Comparison of ENCODE assay signal across 16 cellular contexts in the genomic region with DNA sequence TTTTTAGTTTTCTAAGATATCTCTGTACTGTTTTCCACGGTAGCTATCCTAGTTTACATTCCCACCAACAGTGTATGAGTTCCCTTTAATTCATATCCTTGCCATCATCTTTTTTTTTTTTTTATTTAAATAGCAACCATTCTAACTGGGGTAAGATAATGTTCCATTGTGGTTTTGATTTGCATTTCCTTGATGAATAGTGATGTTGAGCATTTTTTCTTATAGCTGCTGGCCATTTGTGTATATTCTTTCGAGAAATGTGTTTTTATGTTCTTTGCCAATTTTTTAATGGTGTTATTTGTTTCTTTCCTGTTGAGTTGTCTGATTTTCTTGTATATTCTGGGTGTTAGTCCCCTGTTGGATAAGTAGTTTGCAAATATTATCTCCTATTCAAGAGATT.
DNase-seq lines count a peak whose midpoint lies in the region; ATAC-seq lines count a peak whose summit lies in the region.
"Had no signal": no experiment of that assay in that cellular context is flagged by ENCODE, and none has a peak within 500 bp of the region (broad histone marks: within the 10 kb centered on the region; RNA-seq: fewer than 3 reads in every experiment).

No MANE protein-coding gene starts in this region.

- 81% methylated on average over 1 of the region's 2 CpGs for WGBS in mesenchymal stem cell

- H3K23ac ChIP-seq in mesenchymal stem cell (ENCODE audit: low read length in 2 of 2) = no peak overlapping the region

- no peaks in the 10 kb centered on the region for H3K27me3 ChIP-seq in mesenchymal stem cell (ENCODE audit: control insufficient read depth in 1 of 2, insufficient read depth in 1 of 2, low read length in 2 of 2)

- H3K79me1 ChIP-seq in mesenchymal stem cell (replicated peaks; ENCODE audit: low read length, poor library complexity, severe bottlenecking) = no peaks in the 10 kb centered on the region

- H3K9ac ChIP-seq in mesenchymal stem cell (ENCODE audit: low read length) = no peak overlapping the region
- H3K9ac ChIP-seq: GM23248 had no signal

- H3K4me1 Mint-ChIP-seq in activated T-cell treated with anti-CD3 and anti-CD28 coated beads, Interleukin-2, amount 50 U/mL, for 72 hours (ENCODE audit: low read depth) = no peaks in the 10 kb centered on the region

- no peak for ATAC-seq in activated T-cell treated with anti-CD3 and anti-CD28 coated beads, Interleukin-2, amount 50 U/mL, for 72 hours (replicated peaks in 1 of 2)
- ATAC-seq: A549 had no signal

- H3K27ac Mint-ChIP-seq in activated T-cell treated with anti-CD3 and anti-CD28 coated beads, Interleukin-2, amount 50 U/mL, for 72 hours = no peak overlapping the region
- H3K27ac Mint-ChIP-seq: CD4-positive, alpha-beta T cell had no signal

- H3K4me3 Mint-ChIP-seq in activated T-cell treated with anti-CD3 and anti-CD28 coated beads, Interleukin-2, amount 50 U/mL, for 72 hours = no peak overlapping the region
- H3K4me3 Mint-ChIP-seq: CD4-positive, alpha-beta T cell had no signal

- H3K4ac ChIP-seq in mesenchymal stem cell (ENCODE audit: low read depth in 1 of 2, low read length in 2 of 2) = no peak overlapping the region

- H4K8ac ChIP-seq in mesenchymal stem cell (ENCODE audit: low read length) = no peak overlapping the region

- H2BK5ac ChIP-seq in mesenchymal stem cell (ENCODE audit: low read depth, low read length, poor library complexity, severe bottlenecking) = no peak overlapping the region

- H3K9me3 ChIP-seq in mesenchymal stem cell (ENCODE audit: control insufficient read depth, low read length) = no peaks in the 10 kb centered on the region
- H3K9me3 ChIP-seq: A549, Caco-2, HAP-1 had no signal

- no peaks in the 10 kb centered on the region for H3K27me3 Mint-ChIP-seq in activated T-cell treated with anti-CD3 and anti-CD28 coated beads, Interleukin-2, amount 50 U/mL, for 72 hours (ENCODE audit: low read depth)
- H3K27me3 Mint-ChIP-seq: CD4-positive, alpha-beta T cell had no signal

- peaks cover 0 to 3% of the 10 kb centered on the region in 2 donors for H3K9me3 Mint-ChIP-seq in activated T-cell treated with anti-CD3 and anti-CD28 coated beads, Interleukin-2, amount 50 U/mL, for 72 hours

- H3K18ac ChIP-seq in mesenchymal stem cell (ENCODE audit: low read depth in 1 of 2, low read length in 2 of 2) = no peak overlapping the region

- no peak overlapping the region for H2AFZ ChIP-seq in mesenchymal stem cell (ENCODE audit: low read depth, low read length)
- H2AFZ ChIP-seq: GM23248 had no signal

- peak; percentile 21 for DNase-seq in ELR (ENCODE audit: low read depth)
- DNase-seq in RPMI7951 (ENCODE audit: low read depth) = peak; percentile 0
- DNase-seq in astrocyte of the hippocampus (ENCODE audit: low read depth, low spot score) = peak; percentile 24
- peak; percentile 6 for DNase-seq in mesenchymal stem cell
- no peak for DNase-seq in activated T-cell treated with anti-CD3 and anti-CD28 coated beads, Interleukin-2, amount 50 U/mL, for 72 hours
- no peak for DNase-seq in medulla oblongata (ENCODE audit: extremely low spot score)
- DNase-seq in SW 1271 (lab: John Stamatoyannopoulos, UW) = no peak
- DNase-seq: AML-193; Caco-2; CD4-positive, alpha-beta T cell; GDM1; GM23248 had no signal

- H3K4me3 ChIP-seq in mesenchymal stem cell (ENCODE audit: insufficient read depth in 1 of 2, low read depth in 1 of 2, low read length in 2 of 2) = no peak overlapping the region
- H3K4me3 ChIP-seq: A549, GM23248, HAP-1 had no signal

- H2BK15ac ChIP-seq in mesenchymal stem cell (ENCODE audit: low read depth, poor library complexity, severe bottlenecking) = no peak overlapping the region

- H3K4me1 ChIP-seq in mesenchymal stem cell (ENCODE audit: control insufficient read depth, insufficient read depth, low read depth, low read length) = no peaks in the 10 kb centered on the region
- H3K4me1 ChIP-seq: A549, Caco-2, HAP-1 had no signal

- no peak overlapping the region for H4K91ac ChIP-seq in mesenchymal stem cell (ENCODE audit: low read length)

- no peak overlapping the region for H2BK120ac ChIP-seq in mesenchymal stem cell (ENCODE audit: low read depth, low read length)

- H2BK12ac ChIP-seq in mesenchymal stem cell (ENCODE audit: low read length in 2 of 2) = no peak overlapping the region

- H3K27ac ChIP-seq in mesenchymal stem cell (ENCODE audit: low read length, poor library complexity, severe bottlenecking) = no peak overlapping the region
- H3K27ac ChIP-seq: 22Rv1, A549, C4-2B, GM23248 had no signal

- H3K14ac ChIP-seq in mesenchymal stem cell (ENCODE audit: low read length in 2 of 2) = no peak overlapping the region

- no peaks in the 10 kb centered on the region for H3K36me3 ChIP-seq in mesenchymal stem cell (ENCODE audit: control insufficient read depth in 1 of 2, insufficient read depth in 2 of 2, low read depth in 1 of 2, low read length in 2 of 2)
- H3K36me3 ChIP-seq: HAP-1 had no signal

- no peaks in the 10 kb centered on the region for H3K36me3 Mint-ChIP-seq in activated T-cell treated with anti-CD3 and anti-CD28 coated beads, Interleukin-2, amount 50 U/mL, for 72 hours (ENCODE audit: insufficient read depth in 2 of 2)

- H2AK5ac ChIP-seq in mesenchymal stem cell (ENCODE audit: low read length, severe bottlenecking) = no peak overlapping the region

- no peak overlapping the region for H3K4me2 ChIP-seq in mesenchymal stem cell (ENCODE audit: low read length, poor library complexity, severe bottlenecking)
- H3K4me2 ChIP-seq: A549 had no signal

Comparison
In these comparisons a context has a peak if more than half of its experiments do, and no peak if none do; other contexts are left out.
1. DNase-seq: peak in ELR (single experiment), RPMI7951 (single experiment), astrocyte of the hippocampus (single experiment) and mesenchymal stem cell (single experiment); none in activated T-cell treated with anti-CD3 and anti-CD28 coated beads, Interleukin-2, amount 50 U/mL, for 72 hours (0 of 2), medulla oblongata (single experiment) and SW 1271 (0 of 2).